ENCODE assay signal across 9 cellular contexts in the genomic region with DNA sequence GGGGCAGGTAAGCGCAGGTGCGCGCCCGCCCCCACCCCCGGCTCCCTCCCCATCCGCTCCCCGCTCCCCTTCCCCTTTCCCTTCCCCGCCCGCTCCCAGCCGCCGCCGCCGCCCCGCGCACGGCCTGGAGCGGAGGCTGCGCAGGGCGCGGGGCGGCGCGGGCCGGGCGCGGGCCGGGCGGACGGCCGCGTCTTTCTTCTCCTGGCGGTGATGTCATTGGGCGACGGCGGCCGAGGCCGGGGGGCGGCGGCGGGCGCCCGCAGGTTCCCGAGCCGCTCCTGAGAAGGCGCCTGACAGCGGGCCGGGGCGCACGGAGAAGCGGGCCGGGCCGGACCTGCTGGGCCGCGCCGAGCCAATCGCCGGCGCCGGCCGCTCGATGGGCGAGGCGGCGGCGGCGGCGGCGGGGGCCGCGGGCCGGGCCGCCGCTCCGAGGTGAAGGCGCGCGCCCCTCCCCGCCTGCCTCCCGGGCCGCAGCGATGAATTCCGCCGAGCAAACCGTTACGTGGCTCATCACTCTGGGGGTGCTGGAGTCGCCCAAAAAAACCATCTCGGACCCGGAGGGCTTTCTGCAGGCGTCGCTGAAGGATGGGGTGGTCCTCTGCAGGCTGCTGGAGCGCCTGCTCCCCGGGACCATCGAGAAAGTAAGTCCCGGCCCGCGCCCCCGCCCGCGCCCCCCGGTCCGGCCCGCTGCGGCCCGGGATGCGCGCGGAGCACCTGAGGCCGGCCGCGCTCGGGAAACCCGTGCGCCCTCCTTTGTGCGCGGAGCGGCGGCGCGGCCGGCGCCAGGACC. TPM values are rescaled to one million over a fixed set of nuclear protein-coding genes. Genes with fewer than 3 reads are reported as not detected.
DNase-seq lines count a peak whose midpoint lies in the region; ATAC-seq, FAIRE-seq and TF ChIP-seq lines count a peak whose summit lies in the region.
"Had no signal": no experiment of that assay in that cellular context is flagged by ENCODE, and none has a peak within 500 bp of the region (broad histone marks: within the 10 kb centered on the region; RNA-seq: fewer than 3 reads in every experiment).

A gene with protein sequence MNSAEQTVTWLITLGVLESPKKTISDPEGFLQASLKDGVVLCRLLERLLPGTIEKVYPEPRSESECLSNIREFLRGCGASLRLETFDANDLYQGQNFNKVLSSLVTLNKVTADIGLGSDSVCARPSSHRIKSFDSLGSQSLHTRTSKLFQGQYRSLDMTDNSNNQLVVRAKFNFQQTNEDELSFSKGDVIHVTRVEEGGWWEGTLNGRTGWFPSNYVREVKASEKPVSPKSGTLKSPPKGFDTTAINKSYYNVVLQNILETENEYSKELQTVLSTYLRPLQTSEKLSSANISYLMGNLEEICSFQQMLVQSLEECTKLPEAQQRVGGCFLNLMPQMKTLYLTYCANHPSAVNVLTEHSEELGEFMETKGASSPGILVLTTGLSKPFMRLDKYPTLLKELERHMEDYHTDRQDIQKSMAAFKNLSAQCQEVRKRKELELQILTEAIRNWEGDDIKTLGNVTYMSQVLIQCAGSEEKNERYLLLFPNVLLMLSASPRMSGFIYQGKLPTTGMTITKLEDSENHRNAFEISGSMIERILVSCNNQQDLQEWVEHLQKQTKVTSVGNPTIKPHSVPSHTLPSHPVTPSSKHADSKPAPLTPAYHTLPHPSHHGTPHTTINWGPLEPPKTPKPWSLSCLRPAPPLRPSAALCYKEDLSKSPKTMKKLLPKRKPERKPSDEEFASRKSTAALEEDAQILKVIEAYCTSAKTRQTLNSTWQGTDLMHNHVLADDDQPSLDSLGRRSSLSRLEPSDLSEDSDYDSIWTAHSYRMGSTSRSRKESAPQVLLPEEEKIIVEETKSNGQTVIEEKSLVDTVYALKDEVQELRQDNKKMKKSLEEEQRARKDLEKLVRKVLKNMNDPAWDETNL (plus strand): TSS at position 260 of the 790 bp plus-strand sequence. CDS start 217 bp downstream, at position 477.

- peak; percentile 57 for ATAC-seq in stimulated activated effector memory CD8-positive, alpha-beta T cell treated with anti-CD3 and anti-CD28 coated beads, Interleukin-12 subunit alpha, Interleukin-12 subunit beta, amount 100 ng/mL, for 72 hours

- FAIRE-seq in bronchial epithelial cell (lab: Jason Lieb, UNC): no peak
- FAIRE-seq: G401.6 had no signal

- peak within 1 kb of the TSS; percentile 75 for H3K4me3 Mint-ChIP-seq in stimulated activated effector memory CD8-positive, alpha-beta T cell treated with anti-CD3 and anti-CD28 coated beads, Interleukin-12 subunit alpha, Interleukin-12 subunit beta, amount 100 ng/mL, for 72 hours

- TF ChIP-seq CTCF in bronchial epithelial cell (IDR thresholded peaks at IDR 0.05; ENCODE audit: insufficient read depth, low read length, severe bottlenecking) (no peak), kidney epithelial cell (IDR thresholded peaks at IDR 0.05; ENCODE audit: insufficient read depth, low read length, poor library complexity, severe bottlenecking) (no peak)

- H3K36me3 ChIP-seq in bronchial epithelial cell (ENCODE audit: control insufficient read depth, insufficient read depth, low read length) (no peaks in the 10 kb centered on the region), kidney epithelial cell (ENCODE audit: control insufficient read depth, insufficient read depth, low read length) (no peaks in the 10 kb centered on the region)

- peak within 1 kb of the TSS; percentile 32 for H3K4me3 ChIP-seq in bronchial epithelial cell (ENCODE audit: low read depth, low read length)
- peak within 1 kb of the TSS; percentile 36 for H3K4me3 ChIP-seq in kidney epithelial cell (ENCODE audit: low read depth, low read length)

- H3K9me3 Mint-ChIP-seq in stimulated activated effector memory CD8-positive, alpha-beta T cell treated with anti-CD3 and anti-CD28 coated beads, Interleukin-12 subunit alpha, Interleukin-12 subunit beta, amount 100 ng/mL, for 72 hours: no peaks in the 10 kb centered on the region

- peaks cover 11% of the 10 kb centered on the region for H3K4me1 Mint-ChIP-seq in stimulated activated effector memory CD8-positive, alpha-beta T cell treated with anti-CD3 and anti-CD28 coated beads, Interleukin-12 subunit alpha, Interleukin-12 subunit beta, amount 100 ng/mL, for 72 hours

- H3K27me3 ChIP-seq in bronchial epithelial cell (ENCODE audit: control insufficient read depth, insufficient read depth, low read length) (peaks cover 33% of the 10 kb centered on the region), kidney epithelial cell (ENCODE audit: control insufficient read depth, insufficient read depth, low read length) (peaks cover 52% of the 10 kb centered on the region)

- H3K27ac Mint-ChIP-seq in stimulated activated effector memory CD8-positive, alpha-beta T cell treated with anti-CD3 and anti-CD28 coated beads, Interleukin-12 subunit alpha, Interleukin-12 subunit beta, amount 100 ng/mL, for 72 hours: no peak within 1 kb of the TSS

- DNase-seq in NCI-H748 (lab: John Stamatoyannopoulos, UW; ENCODE audit: unreplicated experiment) (peak; percentile 61), NCI-H748 treated with DMSO at 0.1 percent for 48 hours (lab: John Stamatoyannopoulos, UW) (no peak), NCI-H1930 (lab: John Stamatoyannopoulos, UW) (peak; percentile 34 to 47), bronchial epithelial cell (ENCODE audit: low read depth) (no peak), kidney epithelial cell (ENCODE audit: low read depth) (no peak), kidney glomerular epithelial cell (lab: John Stamatoyannopoulos, UW) (no peak)
- DNase-seq in stimulated activated effector memory CD8-positive, alpha-beta T cell treated with anti-CD3 and anti-CD28 coated beads, Interleukin-12 subunit alpha, Interleukin-12 subunit beta, amount 100 ng/mL, for 72 hours (ENCODE audit: low spot score in 2 of 2): no peak
- no peak for DNase-seq in activated CD4-positive, CD25-positive, alpha-beta regulatory T cell treated with anti-CD3 and anti-CD28 coated beads, Interleukin-2, amount 50 U/mL, for 72 hours

- no peaks in the 10 kb centered on the region for H3K36me3 Mint-ChIP-seq in stimulated activated effector memory CD8-positive, alpha-beta T cell treated with anti-CD3 and anti-CD28 coated beads, Interleukin-12 subunit alpha, Interleukin-12 subunit beta, amount 100 ng/mL, for 72 hours

RNA-seq across cellular contexts. Expression of the gene that starts here (rescaled TPM):
- total RNA-seq in bronchial epithelial cell (26.2 and 31.6 TPM in 2 replicates), kidney epithelial cell (32.4 and 34.1 TPM in 2 replicates)

Comparison
In these comparisons a context has a peak if more than half of its experiments do, and no peak if none do; other contexts are left out.
1. DNase-seq: peak in NCI-H748 (single experiment) and NCI-H1930 (2 of 2); none in NCI-H748 treated with DMSO at 0.1 percent for 48 hours (single experiment), bronchial epithelial cell (single experiment), kidney epithelial cell (single experiment), stimulated activated effector memory CD8-positive, alpha-beta T cell treated with anti-CD3 and anti-CD28 coated beads, Interleukin-12 subunit alpha, Interleukin-12 subunit beta, amount 100 ng/mL, for 72 hours (0 of 2), kidney glomerular epithelial cell (single experiment) and activated CD4-positive, CD25-positive, alpha-beta regulatory T cell treated with anti-CD3 and anti-CD28 coated beads, Interleukin-2, amount 50 U/mL, for 72 hours (single experiment).